ENCODE assay signal across 1 cellular context in the genomic region with DNA sequence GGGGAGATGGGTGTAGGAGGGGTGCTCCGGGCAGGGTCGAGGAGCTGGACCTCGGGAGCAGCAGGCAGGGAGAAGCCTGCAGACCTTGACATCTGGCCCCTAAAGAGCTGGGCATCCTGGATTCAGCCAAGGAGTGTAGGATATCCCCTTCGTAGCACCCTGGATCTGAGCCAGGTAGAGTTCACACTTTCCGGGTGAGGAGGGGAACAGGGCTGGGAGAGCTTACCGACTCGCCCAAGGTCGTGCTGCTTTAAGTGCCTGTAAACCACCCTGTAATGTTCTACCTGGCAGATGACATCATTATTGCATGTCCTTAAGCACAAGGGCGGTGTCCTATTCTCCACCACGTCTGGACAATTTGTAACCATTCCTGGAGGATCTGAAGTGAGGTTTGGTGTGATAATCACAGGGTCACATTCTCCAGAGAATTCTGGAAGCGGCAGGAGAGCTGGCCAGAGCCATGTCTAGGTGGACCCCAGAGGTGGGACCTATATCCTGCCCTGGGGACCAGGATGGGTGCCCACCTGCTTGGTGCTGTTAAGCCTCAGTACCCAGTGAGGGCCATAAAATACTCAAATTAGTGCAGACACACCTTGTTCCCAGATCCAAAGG.
A peak's percentile ranks its signal among the peaks of the same experiment; 100 is the strongest.
TF ChIP-seq lines count a peak whose summit lies in the region.

No MANE protein-coding gene starts in this region.

TF ChIP-seq in HepG2, 621 proteins besides CTCF, POLR2A, EP300 and RAD21:
- no peak for TF ChIP-seq ZNF234 (CRISPR knock-in tag; conservative IDR thresholded peaks at IDR 0.05)
- TF ChIP-seq ATF7 (IDR thresholded peaks at IDR 0.05): peak; percentile 80
- no peak for TF ChIP-seq ATF7 (CRISPR knock-in tag; IDR thresholded peaks at IDR 0.05)
- TF ChIP-seq, protein P1, sequence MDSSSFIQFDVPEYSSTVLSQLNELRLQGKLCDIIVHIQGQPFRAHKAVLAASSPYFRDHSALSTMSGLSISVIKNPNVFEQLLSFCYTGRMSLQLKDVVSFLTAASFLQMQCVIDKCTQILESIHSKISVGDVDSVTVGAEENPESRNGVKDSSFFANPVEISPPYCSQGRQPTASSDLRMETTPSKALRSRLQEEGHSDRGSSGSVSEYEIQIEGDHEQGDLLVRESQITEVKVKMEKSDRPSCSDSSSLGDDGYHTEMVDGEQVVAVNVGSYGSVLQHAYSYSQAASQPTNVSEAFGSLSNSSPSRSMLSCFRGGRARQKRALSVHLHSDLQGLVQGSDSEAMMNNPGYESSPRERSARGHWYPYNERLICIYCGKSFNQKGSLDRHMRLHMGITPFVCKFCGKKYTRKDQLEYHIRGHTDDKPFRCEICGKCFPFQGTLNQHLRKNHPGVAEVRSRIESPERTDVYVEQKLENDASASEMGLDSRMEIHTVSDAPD (CRISPR knock-in tag; IDR thresholded peaks at IDR 0.05): no peak
- TF ChIP-seq, protein P2, sequence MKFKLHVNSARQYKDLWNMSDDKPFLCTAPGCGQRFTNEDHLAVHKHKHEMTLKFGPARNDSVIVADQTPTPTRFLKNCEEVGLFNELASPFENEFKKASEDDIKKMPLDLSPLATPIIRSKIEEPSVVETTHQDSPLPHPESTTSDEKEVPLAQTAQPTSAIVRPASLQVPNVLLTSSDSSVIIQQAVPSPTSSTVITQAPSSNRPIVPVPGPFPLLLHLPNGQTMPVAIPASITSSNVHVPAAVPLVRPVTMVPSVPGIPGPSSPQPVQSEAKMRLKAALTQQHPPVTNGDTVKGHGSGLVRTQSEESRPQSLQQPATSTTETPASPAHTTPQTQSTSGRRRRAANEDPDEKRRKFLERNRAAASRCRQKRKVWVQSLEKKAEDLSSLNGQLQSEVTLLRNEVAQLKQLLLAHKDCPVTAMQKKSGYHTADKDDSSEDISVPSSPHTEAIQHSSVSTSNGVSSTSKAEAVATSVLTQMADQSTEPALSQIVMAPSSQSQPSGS (CRISPR knock-in tag; IDR thresholded peaks at IDR 0.05): no peak
- TF ChIP-seq GATA4 (IDR thresholded peaks at IDR 0.05; ENCODE audit: borderline replicate concordance, low read depth): no peak
- TF ChIP-seq MAFK (conservative IDR thresholded peaks at IDR 0.05 in 1 of 2, IDR thresholded peaks at IDR 0.05 in 1 of 2; ENCODE audit: low read length in 2 of 2): no peak
TF ChIP-seq in HepG2: peak in this region for 1.
